15 cellular contexts compared by ENCODE assay signal in the genomic region with DNA sequence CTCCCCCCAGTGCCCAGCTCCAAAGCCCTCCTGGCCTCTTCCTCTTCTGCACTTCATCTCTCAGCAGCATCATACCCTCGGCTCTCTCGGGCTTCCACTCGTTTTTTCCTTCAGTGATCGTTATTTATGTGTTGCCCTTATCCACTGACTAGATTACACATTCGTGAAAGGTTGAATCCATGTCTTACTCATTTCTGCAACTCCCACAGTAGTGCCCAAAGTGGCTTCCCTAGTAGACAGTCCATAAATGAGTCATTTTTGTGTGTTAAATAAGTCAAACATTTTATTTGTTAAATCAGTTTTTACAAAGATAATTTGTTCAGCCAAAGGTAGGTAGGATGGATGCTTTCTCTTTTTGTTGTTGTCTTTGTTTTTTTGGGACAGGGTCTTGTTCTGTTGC.
DNase-seq lines count a peak whose midpoint lies in the region; ATAC-seq and TF ChIP-seq lines count a peak whose summit lies in the region.
"Had no signal": no experiment of that assay in that cellular context is flagged by ENCODE, and none has a peak within 500 bp of the region (broad histone marks: within the 10 kb centered on the region; RNA-seq: fewer than 3 reads in every experiment).

No MANE protein-coding gene starts in this region.

- peak overlapping the region; percentile 73 for H3K27ac Mint-ChIP-seq in activated CD8-positive, alpha-beta memory T cell treated with anti-CD3 and anti-CD28 coated beads, Interleukin-2, amount 10 ng/mL, durations not matched to agents 7 days and 5 days
- peak overlapping the region; percentile 13 for H3K27ac Mint-ChIP-seq in T-helper 2 cell treated with Interferon-gamma antibody and Interleukin-4, amounts not matched to agents 5 μg/mL and 100 μg/mL, for 36 hours
- peak overlapping the region in 1 of 2 donors; percentile 70 for H3K27ac Mint-ChIP-seq in stimulated activated naive CD8-positive, alpha-beta T cell treated with anti-CD3 and anti-CD28 coated beads, Interleukin-15, amount 100 ng/mL, for 72 hours

- ATAC-seq in activated CD8-positive, alpha-beta memory T cell treated with anti-CD3 and anti-CD28 coated beads, Interleukin-2, amount 10 ng/mL, durations not matched to agents 7 days and 5 days: no peak
- ATAC-seq in stimulated activated naive CD8-positive, alpha-beta T cell treated with anti-CD3 and anti-CD28 coated beads, Interleukin-15, amount 100 ng/mL, for 72 hours: peak; percentile 69
- ATAC-seq in GM18868 (IDR thresholded peaks at IDR 0.05; ENCODE audit: unreplicated experiment): no peak
- ATAC-seq: effector memory CD8-positive, alpha-beta T cell had no signal

- no peaks in the 10 kb centered on the region for H3K27me3 Mint-ChIP-seq in activated CD8-positive, alpha-beta memory T cell treated with anti-CD3 and anti-CD28 coated beads, Interleukin-2, amount 10 ng/mL, durations not matched to agents 7 days and 5 days
- H3K27me3 Mint-ChIP-seq in T-helper 2 cell treated with Interferon-gamma antibody and Interleukin-4, amounts not matched to agents 5 μg/mL and 100 μg/mL, for 36 hours (ENCODE audit: low read depth): no peaks in the 10 kb centered on the region
- H3K27me3 Mint-ChIP-seq in stimulated activated naive CD8-positive, alpha-beta T cell treated with anti-CD3 and anti-CD28 coated beads, Interleukin-15, amount 100 ng/mL, for 72 hours: no peaks in the 10 kb centered on the region
- H3K27me3 Mint-ChIP-seq: effector memory CD8-positive, alpha-beta T cell had no signal

- CTCF ChIA-PET in activated CD8-positive, alpha-beta memory T cell treated with anti-CD3 and anti-CD28 coated beads, Interleukin-2, amount 10 ng/mL, durations not matched to agents 7 days and 5 days (lab: Charles Lee): interaction anchor here (0.9 kb wide), 1 partner anchor 297 kb away, joined by 3 read pairs; no protein-coding TSS in a partner anchor

- H3K9me3 Mint-ChIP-seq in activated CD8-positive, alpha-beta memory T cell treated with anti-CD3 and anti-CD28 coated beads, Interleukin-2, amount 10 ng/mL, durations not matched to agents 7 days and 5 days (ENCODE audit: low read depth): no peaks in the 10 kb centered on the region
- H3K9me3 Mint-ChIP-seq in T-helper 2 cell treated with Interferon-gamma antibody and Interleukin-4, amounts not matched to agents 5 μg/mL and 100 μg/mL, for 36 hours: no peaks in the 10 kb centered on the region
- no peaks in the 10 kb centered on the region for H3K9me3 Mint-ChIP-seq in stimulated activated naive CD8-positive, alpha-beta T cell treated with anti-CD3 and anti-CD28 coated beads, Interleukin-15, amount 100 ng/mL, for 72 hours
- H3K9me3 Mint-ChIP-seq: effector memory CD8-positive, alpha-beta T cell had no signal

- H3K4me3 Mint-ChIP-seq in activated CD8-positive, alpha-beta memory T cell treated with anti-CD3 and anti-CD28 coated beads, Interleukin-2, amount 10 ng/mL, durations not matched to agents 7 days and 5 days: no peak overlapping the region
- H3K4me3 Mint-ChIP-seq in T-helper 2 cell treated with Interferon-gamma antibody and Interleukin-4, amounts not matched to agents 5 μg/mL and 100 μg/mL, for 36 hours: no peak overlapping the region
- H3K4me3 Mint-ChIP-seq in stimulated activated naive CD8-positive, alpha-beta T cell treated with anti-CD3 and anti-CD28 coated beads, Interleukin-15, amount 100 ng/mL, for 72 hours: no peak overlapping the region
- H3K4me3 Mint-ChIP-seq: effector memory CD8-positive, alpha-beta T cell had no signal

- H3K4me3 ChIP-seq in fibroblast of mammary gland (ENCODE audit: control insufficient read depth, low read depth, low read length): no peak overlapping the region

- no peak for DNase-seq in activated CD8-positive, alpha-beta memory T cell treated with anti-CD3 and anti-CD28 coated beads, Interleukin-2, amount 10 ng/mL, durations not matched to agents 7 days and 5 days
- no peak for DNase-seq in activated CD8-positive, alpha-beta memory T cell treated with anti-CD3 and anti-CD28 coated beads for 24 hours
- DNase-seq in T-helper 2 cell treated with Interferon-gamma antibody and Interleukin-4, amounts not matched to agents 5 μg/mL and 100 μg/mL, for 36 hours (ENCODE audit: low spot score): peak; percentile 49
- peak; percentile 54 for DNase-seq in fibroblast of mammary gland (ENCODE audit: low read depth)
- no peak for DNase-seq in stimulated activated naive CD8-positive, alpha-beta T cell treated with anti-CD3 and anti-CD28 coated beads, Interleukin-15, amount 100 ng/mL, for 72 hours
- DNase-seq in DMS153 (lab: John Stamatoyannopoulos, UW): no peak
- DNase-seq in NCI-H1694 (lab: John Stamatoyannopoulos, UW): no peak
- DNase-seq: activated CD8-positive, alpha-beta memory T cell treated with anti-CD3 and anti-CD28 coated beads, Interleukin-2, amount 50 U/mL, for 48 hours; amygdala; Caco-2; cerebellar nuclear complex; effector memory CD8-positive, alpha-beta T cell; NCI-H1436; NCI-H82 had no signal

- peaks cover 33% of the 10 kb centered on the region for H3K4me1 Mint-ChIP-seq in activated CD8-positive, alpha-beta memory T cell treated with anti-CD3 and anti-CD28 coated beads, Interleukin-2, amount 10 ng/mL, durations not matched to agents 7 days and 5 days
- peaks cover 43% of the 10 kb centered on the region for H3K4me1 Mint-ChIP-seq in T-helper 2 cell treated with Interferon-gamma antibody and Interleukin-4, amounts not matched to agents 5 μg/mL and 100 μg/mL, for 36 hours (ENCODE audit: low read depth)
- peaks cover 39% of the 10 kb centered on the region for H3K4me1 Mint-ChIP-seq in stimulated activated naive CD8-positive, alpha-beta T cell treated with anti-CD3 and anti-CD28 coated beads, Interleukin-15, amount 100 ng/mL, for 72 hours

- H3K36me3 Mint-ChIP-seq in activated CD8-positive, alpha-beta memory T cell treated with anti-CD3 and anti-CD28 coated beads, Interleukin-2, amount 10 ng/mL, durations not matched to agents 7 days and 5 days: peaks cover 42% of the 10 kb centered on the region
- H3K36me3 Mint-ChIP-seq in T-helper 2 cell treated with Interferon-gamma antibody and Interleukin-4, amounts not matched to agents 5 μg/mL and 100 μg/mL, for 36 hours (ENCODE audit: low read depth): peaks cover 62% of the 10 kb centered on the region

- no peak for TF ChIP-seq CTCF in fibroblast of mammary gland (conservative IDR thresholded peaks at IDR 0.05; ENCODE audit: control insufficient read depth, insufficient read depth, low read depth, low read length)

Comparison
In these comparisons a context has a peak if more than half of its experiments do, and no peak if none do; other contexts are left out.
1. DNase-seq: peak in T-helper 2 cell treated with Interferon-gamma antibody and Interleukin-4, amounts not matched to agents 5 μg/mL and 100 μg/mL, for 36 hours (single experiment) and fibroblast of mammary gland (single experiment); none in activated CD8-positive, alpha-beta memory T cell treated with anti-CD3 and anti-CD28 coated beads, Interleukin-2, amount 10 ng/mL, durations not matched to agents 7 days and 5 days (single experiment), activated CD8-positive, alpha-beta memory T cell treated with anti-CD3 and anti-CD28 coated beads for 24 hours (single experiment), stimulated activated naive CD8-positive, alpha-beta T cell treated with anti-CD3 and anti-CD28 coated beads, Interleukin-15, amount 100 ng/mL, for 72 hours (0 of 2), DMS153 (single experiment) and NCI-H1694 (single experiment).